8 cellular contexts compared by ENCODE assay signal in the genomic region with DNA sequence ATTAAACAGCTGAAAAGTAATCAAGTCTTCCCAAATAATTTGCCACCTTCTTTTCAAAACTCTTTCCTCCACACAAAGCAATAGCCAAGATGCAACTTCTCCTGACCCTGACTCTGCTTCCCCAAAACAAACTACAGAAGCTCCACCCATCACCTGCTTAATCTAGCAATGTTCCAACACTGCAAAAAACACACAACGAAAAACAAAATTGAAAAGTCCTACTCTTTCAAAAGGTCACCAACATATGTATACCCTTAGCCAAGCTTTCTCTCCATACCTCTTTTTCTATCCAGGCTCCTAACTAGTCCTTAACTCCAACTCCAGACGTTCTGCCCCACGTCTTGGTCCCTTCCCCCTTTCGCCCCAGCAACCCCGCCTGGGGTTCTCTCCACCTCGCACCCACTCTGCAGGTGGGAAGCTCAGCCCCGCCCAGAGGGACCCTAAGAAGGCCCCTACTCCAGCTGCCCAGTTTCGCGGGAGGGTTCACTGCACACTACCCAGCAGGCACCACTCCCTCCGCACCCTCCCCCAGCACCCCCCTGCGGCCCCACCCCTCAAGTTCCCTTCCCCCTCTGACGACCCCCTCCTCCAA. TPM values are rescaled to one million over a fixed set of nuclear protein-coding genes. Genes with fewer than 3 reads are reported as not detected.
DNase-seq lines count a peak whose midpoint lies in the region; ATAC-seq and TF ChIP-seq lines count a peak whose summit lies in the region.

No MANE protein-coding gene starts in this region.

- H3K4me3 ChIP-seq in Caco-2 (ENCODE audit: low read depth, low read length) = peak overlapping the region; percentile 96

- H3K4me1 Mint-ChIP-seq in Caco-2 (ENCODE audit: low read depth, unreplicated experiment) = peaks cover 28% of the 10 kb centered on the region

- H3K27me3 ChIP-seq in Caco-2 (replicated peaks; ENCODE audit: control insufficient read depth, insufficient read depth, low read length) = no peaks in the 10 kb centered on the region

- intact Hi-C loops in Caco-2 (cut with micrococcal nuclease; ENCODE audit: unreplicated experiment) = loop anchor here (1.0 kb wide), 2 partner anchors 12 to 196 kb away; a partner anchor contains a TSS
- intact Hi-C loops in left cardiac atrium (cut with DNase I) = no loop called here

- DNase-seq in Caco-2 = peak; percentile 35 to 50
- peak; percentile 22 for DNase-seq in MV-4-11 (lab: John Stamatoyannopoulos, UW)
- peak; percentile 15 for DNase-seq in activated T-helper 9 cell treated with anti-CD3 and anti-CD28 coated beads, Interleukin-2, amount 50 U/mL, for 16 hours (ENCODE audit: low read depth)
- peak; percentile 28 for DNase-seq in left cardiac atrium
- peak; percentile 9 for DNase-seq in renal cortical epithelial cell (ENCODE audit: low read depth)
- DNase-seq in NCI-H1694 treated with DMSO at 0.1 percent for 48 hours (lab: John Stamatoyannopoulos, UW) = no peak
- no peak for DNase-seq in middle frontal gyrus (ENCODE audit: extremely low spot score, low spot score)

- BruUV-seq in Caco-2 (replicated peaks; lab: Mats Ljungman, UMichigan) = no TSS peak

- POLR2A ChIA-PET in Caco-2 (lab: Charles Lee) = interaction anchor here (1.3 to 1.6 kb wide), 2 partner anchors 76 to 195 kb away, joined by 6 to 7 read pairs; a partner anchor contains a TSS

- H3K27me3 Mint-ChIP-seq in Caco-2 (ENCODE audit: insufficient read depth, unreplicated experiment) = peaks cover 7% of the 10 kb centered on the region

- peaks cover 27% of the 10 kb centered on the region for H3K36me3 Mint-ChIP-seq in Caco-2 (ENCODE audit: insufficient read depth, unreplicated experiment)

- peaks cover 1% of the 10 kb centered on the region; the same call in 1 of the 2 replicates for H3K36me3 ChIP-seq in Caco-2 (ENCODE audit: control insufficient read depth, insufficient read depth, low read length)

- H3K27ac Mint-ChIP-seq in Caco-2 (ENCODE audit: unreplicated experiment) = peak overlapping the region; percentile 16

- peak overlapping the region; percentile 78 for H3K4me3 Mint-ChIP-seq in Caco-2 (ENCODE audit: unreplicated experiment)

- H3K4me1 ChIP-seq in Caco-2 = peaks cover 7% of the 10 kb centered on the region

- no peak for TF ChIP-seq CTCF in Caco-2 (IDR thresholded peaks at IDR 0.05; ENCODE audit: insufficient read depth in 1 of 2, low read depth in 1 of 2, low read length in 1 of 2, severe bottlenecking in 1 of 2, unreplicated experiment in 1 of 2)

- peaks cover 11% of the 10 kb centered on the region for H3K9me3 Mint-ChIP-seq in Caco-2 (ENCODE audit: unreplicated experiment)

- peaks cover 6% of the 10 kb centered on the region for H3K9me3 ChIP-seq in Caco-2

- peak; percentile 20 for ATAC-seq in GM21528 (IDR thresholded peaks at IDR 0.05; ENCODE audit: low FRiP score, unreplicated experiment)
- ATAC-seq in left cardiac atrium = peak; percentile 8 to 29

- CTCF ChIA-PET in Caco-2 (lab: Charles Lee) = interaction anchor here (0.6 to 1.7 kb wide), 3 partner anchors 13 to 162 kb away, joined by 3 to 10 read pairs (median 3); a partner anchor contains a TSS

RNA-seq across cellular contexts. Expression of a gene that starts 0.7 kb away (rescaled TPM):
- total RNA-seq in Caco-2 (2022) (188 and 205 TPM in 2 replicates), left cardiac atrium (100 to 1,000 TPM in 1 of 2 donors, 10 to 100 TPM in 1; 86.4 to 110 TPM), renal cortical epithelial cell (222 TPM in 2 replicates)

Comparison
In these comparisons a context has a peak if more than half of its experiments do, and no peak if none do; other contexts are left out.
1. DNase-seq: peak in Caco-2 (2 of 2), MV-4-11 (single experiment), activated T-helper 9 cell treated with anti-CD3 and anti-CD28 coated beads, Interleukin-2, amount 50 U/mL, for 16 hours (single experiment), left cardiac atrium (single experiment) and renal cortical epithelial cell (single experiment); none in NCI-H1694 treated with DMSO at 0.1 percent for 48 hours (single experiment) and middle frontal gyrus (single experiment).